Comparison of ENCODE assay signal across 10 cellular contexts in the genomic region with DNA sequence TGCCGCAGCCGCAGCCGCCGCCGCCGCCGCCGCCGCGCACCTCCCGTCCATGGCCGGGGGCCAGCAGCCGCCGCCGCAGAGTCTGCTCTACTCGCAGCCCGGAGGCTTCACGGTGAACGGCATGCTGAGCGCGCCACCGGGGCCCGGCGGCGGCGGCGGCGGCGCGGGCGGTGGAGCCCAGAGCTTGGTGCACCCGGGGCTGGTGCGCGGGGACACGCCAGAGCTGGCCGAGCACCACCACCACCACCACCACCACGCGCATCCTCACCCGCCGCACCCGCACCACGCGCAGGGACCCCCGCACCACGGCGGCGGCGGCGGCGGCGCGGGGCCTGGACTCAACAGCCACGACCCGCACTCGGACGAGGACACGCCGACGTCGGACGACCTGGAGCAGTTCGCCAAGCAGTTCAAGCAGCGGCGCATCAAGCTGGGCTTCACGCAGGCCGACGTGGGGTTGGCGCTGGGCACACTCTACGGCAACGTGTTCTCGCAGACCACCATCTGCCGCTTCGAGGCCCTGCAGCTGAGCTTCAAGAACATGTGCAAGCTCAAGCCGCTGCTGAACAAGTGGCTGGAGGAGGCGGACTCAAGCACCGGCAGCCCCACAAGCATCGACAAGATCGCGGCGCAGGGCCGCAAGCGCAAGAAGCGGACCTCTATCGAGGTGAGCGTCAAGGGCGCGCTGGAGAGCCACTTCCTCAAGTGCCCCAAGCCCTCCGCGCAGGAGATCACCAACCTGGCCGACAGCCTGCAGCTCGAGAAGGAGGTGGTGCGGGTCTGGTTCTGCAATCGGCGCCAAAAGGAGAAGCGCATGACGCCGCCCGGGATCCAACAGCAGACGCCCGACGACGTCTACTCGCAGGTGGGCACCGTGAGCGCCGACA. TPM values are rescaled to one million over a fixed set of nuclear protein-coding genes. Genes with fewer than 3 reads are reported as not detected.
DNase-seq lines count a peak whose midpoint lies in the region; ATAC-seq and TF ChIP-seq lines count a peak whose summit lies in the region.
"Had no signal": no experiment of that assay in that cellular context is flagged by ENCODE, and none has a peak within 500 bp of the region (broad histone marks: within the 10 kb centered on the region; RNA-seq: fewer than 3 reads in every experiment).

No MANE protein-coding gene starts in this region.

- H3K4me3 ChIP-seq in HAP-1 (peak overlapping the region; percentile 47), mesendoderm (ENCODE audit: low read length) (no peak overlapping the region), esophagus squamous epithelium (peak overlapping the region in 2 of 4 donors; percentile 24 to 50)
- H3K4me3 ChIP-seq: right atrium auricular region had no signal

- no peaks in the 10 kb centered on the region for H3K79me1 ChIP-seq in mesendoderm (ENCODE audit: low read length)

- peak overlapping the region; percentile 56 to 88 for H3K4me3 Mint-ChIP-seq in CD14-positive monocyte

- peaks cover 5% of the 10 kb centered on the region; the same call in 1 of the 2 replicates for H3K36me3 ChIP-seq in HAP-1 (replicated peaks)
- no peaks in the 10 kb centered on the region for H3K36me3 ChIP-seq in mesendoderm (ENCODE audit: control insufficient read depth, insufficient read depth, low read length)
- no peaks in the 10 kb centered on the region for H3K36me3 ChIP-seq in esophagus squamous epithelium
- H3K36me3 ChIP-seq: right atrium auricular region, thoracic aorta had no signal

- no peak overlapping the region for H3K56ac ChIP-seq in mesendoderm (ENCODE audit: low read length)

- H3K4me1 Mint-ChIP-seq in CD14-positive monocyte, result peaks cover 47% of the 10 kb centered on the region

- peaks cover 80 to 89% (median 85%) of the 10 kb centered on the region in 3 donors for H3K27me3 Mint-ChIP-seq in CD14-positive monocyte (ENCODE audit: low read depth in 3 of 3)

- H3K9me3 ChIP-seq in HAP-1, result no peaks in the 10 kb centered on the region
- no peaks in the 10 kb centered on the region for H3K9me3 ChIP-seq in esophagus squamous epithelium
- H3K9me3 ChIP-seq: right atrium auricular region, thoracic aorta had no signal

- in situ Hi-C loops in HAP-1 (cut with MboI; ENCODE audit: low sequenced_read_pairs), result loop anchor here (10.0 to 25.0 kb wide), 2 partner anchors 208 to 481 kb away; partner anchors contain the start of genes C2orf49 and TGFBRAP1

- H3K27ac Mint-ChIP-seq in CD14-positive monocyte, result no peak overlapping the region

- H3K4ac ChIP-seq in mesendoderm (ENCODE audit: low read depth, low read length), result no peak overlapping the region

- WGBS in mesendoderm (ENCODE audit: extremely low coverage, insufficient coverage, low lambda C conversion rate), result no CpG with 5 or more reads among the region's 106 CpGs
- 0% methylated on average over 2 of the region's 106 CpGs; no CpG with 5 or more reads in 1 of the 2 donors for WGBS in esophagus squamous epithelium, 2 donors

- TF ChIP-seq CTCF in CD14-positive monocyte (IDR thresholded peaks at IDR 0.05), result no peak
- TF ChIP-seq CTCF in esophagus squamous epithelium (IDR thresholded peaks at IDR 0.05), result no peak

- intact Hi-C loops in CD14-positive monocyte (cut with micrococcal nuclease) (no loop called here), esophagus squamous epithelium (cut with DNase I) (no loop called here), left colon (cut with DNase I, micrococcal nuclease) (no loop called here)

- H4K5ac ChIP-seq in mesendoderm (ENCODE audit: low read length), result no peak overlapping the region

- peaks cover 0 to 35% (median 30%) of the 10 kb centered on the region in 7 donors for H3K9me3 Mint-ChIP-seq in CD14-positive monocyte

- no peak for DNase-seq in CD14-positive monocyte (ENCODE audit: low spot score)
- DNase-seq in HAP-1 (ENCODE audit: low spot score in 2 of 2), result peak in 1 of 2 experiments; percentile 49
- peak; percentile 75 for DNase-seq in mesendoderm
- no peak for DNase-seq in GF-D8 (lab: John Stamatoyannopoulos, UW)
- no peak for DNase-seq in esophagus squamous epithelium (lab: John Stamatoyannopoulos, UW)
- no peak for DNase-seq in left colon

- H3K9ac ChIP-seq in mesendoderm (ENCODE audit: low read length), result no peak overlapping the region

- H2BK5ac ChIP-seq in mesendoderm (ENCODE audit: low read length), result no peak overlapping the region

- no peak overlapping the region for H4K8ac ChIP-seq in mesendoderm (ENCODE audit: low read depth, low read length)

- H3K18ac ChIP-seq in mesendoderm (ENCODE audit: low read length), result no peak overlapping the region

- H2AK5ac ChIP-seq in mesendoderm (ENCODE audit: low read length), result no peak overlapping the region

- H3K27me3 ChIP-seq in HAP-1 (ENCODE audit: low read depth), result no peaks in the 10 kb centered on the region
- H3K27me3 ChIP-seq in mesendoderm (ENCODE audit: insufficient read depth, low read length, poor library complexity), result peaks cover 45% of the 10 kb centered on the region
- H3K27me3 ChIP-seq in esophagus squamous epithelium, result peaks cover 34 to 99% (median 55%) of the 10 kb centered on the region in 4 donors

- ATAC-seq in left colon, result no peak
- no peak for ATAC-seq in GM19455 (IDR thresholded peaks at IDR 0.05; ENCODE audit: unreplicated experiment)

- TF ChIP-seq POLR2A in esophagus squamous epithelium (IDR thresholded peaks at IDR 0.05), result no peak

- no peak overlapping the region for H2BK120ac ChIP-seq in mesendoderm (ENCODE audit: low read depth, low read length)

- H3K4me2 ChIP-seq in mesendoderm (ENCODE audit: low read length), result no peak overlapping the region

- H2BK15ac ChIP-seq in mesendoderm (replicated peaks; ENCODE audit: low read depth), result no peak overlapping the region

- H3K27ac ChIP-seq in angular gyrus (ENCODE audit: low read depth, low read length) (peak overlapping the region; percentile 81), mesendoderm (ENCODE audit: low read depth, low read length) (no peak overlapping the region), esophagus squamous epithelium (no peak overlapping the region)
- H3K27ac ChIP-seq: right atrium auricular region, thoracic aorta had no signal

- H3K36me3 Mint-ChIP-seq in CD14-positive monocyte, result peaks cover 18 to 27% of the 10 kb centered on the region in 2 donors

- H3K79me2 ChIP-seq in mesendoderm (ENCODE audit: control insufficient read depth, insufficient read depth, low read length), result no peaks in the 10 kb centered on the region

- H3K23ac ChIP-seq in mesendoderm (ENCODE audit: low read length), result peak overlapping the region; percentile 66

- H3K4me1 ChIP-seq in HAP-1 (peaks cover 16% of the 10 kb centered on the region), mesendoderm (ENCODE audit: control insufficient read depth, low read depth, low read length) (no peaks in the 10 kb centered on the region), esophagus squamous epithelium (peaks cover 24 to 59% (median 30%) of the 10 kb centered on the region in 3 donors)

RNA-seq across cellular contexts. Expression of gene POU3F3, which starts 2.4 kb away (rescaled TPM):
- not detected for polyA plus RNA-seq in CD14-positive monocyte
- 0.06 TPM for polyA plus RNA-seq in mesendoderm (2013, experiment 1 of 2)
- polyA plus RNA-seq in mesendoderm (2013, experiment 2 of 2), result 0.06 TPM
- under 1 TPM in 1 of 4 donors, not detected in 3; 0.09 TPM for total RNA-seq in esophagus squamous epithelium
- under 1 TPM; 0.15 to 0.34 TPM for total RNA-seq in left colon
